In genomic region chr1:145912128-145912641, GRCh38 we compare ENCODE assay signal across 17 cellular contexts. TPM values are rescaled to one million over a fixed set of nuclear protein-coding genes. Genes with fewer than 3 reads are reported as not detected.
"Had no signal": no experiment of that assay in that cellular context is flagged by ENCODE, and none has a peak within 500 bp of the region (broad histone marks: within the 10 kb centered on the region; RNA-seq: fewer than 3 reads in every experiment).

No MANE protein-coding gene starts in this region.

- H3K4me3 Mint-ChIP-seq: activated CD4-positive, alpha-beta T cell treated with anti-CD3 and anti-CD28 coated beads, Interleukin-2, amount 10 ng/mL, durations not matched to agents 24 days and 14 days; activated naive CD4-positive, alpha-beta T cell treated with anti-CD3 and anti-CD28 coated beads, Interleukin-2, amount 10 ng/mL, durations not matched to agents 7 days and 5 days; natural killer cell; WTC11 had no signal

- H3K27ac ChIP-seq: adrenal gland, cardiac muscle cell, neutrophil, transverse colon had no signal

- H3K36me3 Mint-ChIP-seq: WTC11 had no signal

- DNase-seq: activated CD4-positive, alpha-beta T cell treated with anti-CD3 and anti-CD28 coated beads, Interleukin-2, amount 10 ng/mL, durations not matched to agents 24 days and 14 days; activated naive CD4-positive, alpha-beta T cell treated with anti-CD3 and anti-CD28 coated beads, Interleukin-2, amount 10 ng/mL, durations not matched to agents 7 days and 5 days; activated T-cell treated with anti-CD3 and anti-CD28 coated beads for 4 hours; islet precursor cell; mucosa of descending colon; natural killer cell; posterior cingulate gyrus; stimulated activated CD4-positive, alpha-beta T cell treated with anti-CD3 and anti-CD28 coated beads, Interleukin-2, amount 100 ng/mL, for 48 hours; stimulated activated naive CD4-positive, alpha-beta T cell; T-helper 2 cell; transverse colon had no signal

- H3K27me3 Mint-ChIP-seq: activated CD4-positive, alpha-beta T cell treated with anti-CD3 and anti-CD28 coated beads, Interleukin-2, amount 10 ng/mL, durations not matched to agents 24 days and 14 days; activated naive CD4-positive, alpha-beta T cell treated with anti-CD3 and anti-CD28 coated beads, Interleukin-2, amount 10 ng/mL, durations not matched to agents 7 days and 5 days had no signal

- H3K9me3 ChIP-seq: adrenal gland, mucosa of descending colon, neutrophil, transverse colon had no signal

- H3K9me3 Mint-ChIP-seq: activated CD4-positive, alpha-beta T cell treated with anti-CD3 and anti-CD28 coated beads, Interleukin-2, amount 10 ng/mL, durations not matched to agents 24 days and 14 days; activated naive CD4-positive, alpha-beta T cell treated with anti-CD3 and anti-CD28 coated beads, Interleukin-2, amount 10 ng/mL, durations not matched to agents 7 days and 5 days; activated T-helper 2 cell treated with anti-CD3 and anti-CD28 coated beads, Interferon-gamma antibody, Interleukin-2, Interleukin-4, amounts not matched to agents 10 μg/mL and 5 μg/mL and 100 μg/mL, durations not matched to agents 14 hours and 24 hours and 36 hours; natural killer cell; WTC11 had no signal

- H3K27me3 ChIP-seq: adrenal gland, cardiac muscle cell, neutrophil, transverse colon had no signal

- H3K27ac Mint-ChIP-seq: activated CD4-positive, alpha-beta T cell treated with anti-CD3 and anti-CD28 coated beads, Interleukin-2, amount 10 ng/mL, durations not matched to agents 24 days and 14 days; activated naive CD4-positive, alpha-beta T cell treated with anti-CD3 and anti-CD28 coated beads, Interleukin-2, amount 10 ng/mL, durations not matched to agents 7 days and 5 days; natural killer cell; WTC11 had no signal

- H3K4me3 ChIP-seq: adrenal gland, cardiac muscle cell, mucosa of descending colon, transverse colon had no signal

- ATAC-seq: left lobe of liver, mucosa of descending colon, natural killer cell, WTC11 had no signal

RNA-seq across cellular contexts. Expression of gene ANKRD35, which starts 26.5 kb away (rescaled TPM):
- total RNA-seq: cardiac muscle cell had no signal
